In the genomic region with DNA sequence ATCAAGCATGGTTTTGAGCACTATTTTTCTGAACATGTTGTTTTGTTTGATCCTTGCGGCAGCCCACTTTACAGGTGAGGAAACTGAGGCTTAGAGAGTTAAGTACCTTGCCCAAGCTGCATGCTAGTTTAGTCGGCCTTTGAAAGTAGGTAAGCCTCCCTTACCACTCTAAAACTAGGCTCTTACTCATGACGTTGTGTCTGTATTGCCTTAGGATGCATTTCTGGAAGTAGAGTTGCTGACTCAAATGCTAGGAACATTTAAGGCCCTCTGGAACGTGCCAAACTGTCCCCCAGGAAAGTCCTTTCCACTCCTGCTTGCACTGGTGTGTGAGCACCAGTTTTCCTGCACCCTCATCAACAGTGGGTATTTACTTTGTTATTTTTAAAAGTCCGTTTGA, we compare ENCODE assay signal across 8 cellular contexts.
"Had no signal": no experiment of that assay in that cellular context is flagged by ENCODE, and none has a peak within 500 bp of the region (broad histone marks: within the 10 kb centered on the region; RNA-seq: fewer than 3 reads in every experiment).

No MANE protein-coding gene starts in this region.

- H2AFZ ChIP-seq: GM23338 had no signal

- H3K4me3 ChIP-seq: GM23338 had no signal

- ATAC-seq: GM23338 had no signal

- H3K4me2 ChIP-seq: GM23338 had no signal

- DNase-seq: H9, HCEC 1CT, IMR-90, KBM-7 had no signal

- FAIRE-seq: H1, H54, HTR-8/SVneo had no signal
